Comparison of ENCODE assay signal across 1 cellular context in genomic region chr18:2482711-2483475, GRCh38.
TF ChIP-seq lines count a peak whose summit lies in the region.

No MANE protein-coding gene starts in this region.

TF ChIP-seq in GM23338, 12 proteins besides CTCF, POLR2A, EP300 and RAD21 (continued from another document):
- TF ChIP-seq REST (IDR thresholded peaks at IDR 0.05; ENCODE audit: unreplicated experiment) = no peak
